Comparison of ENCODE assay signal across 8 cellular contexts in the genomic region with DNA sequence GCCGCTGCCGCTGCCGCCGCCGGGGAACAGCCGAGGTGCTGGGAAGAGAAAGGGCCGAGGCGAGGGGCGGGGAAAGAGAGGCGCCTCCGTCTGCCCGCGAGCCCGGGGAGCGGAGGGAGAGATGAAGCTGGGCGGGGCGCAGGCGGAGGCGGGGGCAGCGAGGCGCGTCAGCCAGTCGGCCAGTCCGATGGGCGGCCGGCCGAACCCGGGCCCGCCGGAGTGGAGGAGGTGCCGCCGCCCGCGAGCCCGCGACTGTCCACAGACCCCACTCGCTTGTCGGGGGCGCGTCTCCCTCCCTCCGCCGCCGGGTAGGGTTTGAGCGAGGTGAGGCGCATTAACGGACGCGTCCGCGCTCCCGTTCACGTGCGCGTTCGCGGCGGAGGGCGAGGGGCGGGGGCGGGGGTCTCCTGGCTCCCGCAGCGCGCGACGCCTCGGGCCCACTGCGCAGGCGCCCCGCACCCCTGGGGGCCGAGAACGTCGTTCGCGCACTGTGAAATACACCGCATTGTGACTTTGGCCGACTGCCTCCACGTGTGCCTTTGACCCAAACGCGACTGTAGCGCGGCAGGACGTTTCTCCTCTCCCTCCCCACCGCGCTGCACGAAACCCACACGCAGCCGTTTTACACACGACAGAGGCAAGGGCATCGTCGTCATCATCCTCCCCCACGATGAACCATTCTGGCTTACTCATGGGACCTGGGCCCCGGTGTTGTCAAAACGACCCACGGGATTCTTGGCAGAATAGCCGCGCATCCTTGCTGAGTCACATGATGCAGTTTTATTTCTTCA. TPM values are rescaled to one million over a fixed set of nuclear protein-coding genes. Genes with fewer than 3 reads are reported as not detected.
DNase-seq lines count a peak whose midpoint lies in the region; ATAC-seq and TF ChIP-seq lines count a peak whose summit lies in the region.

TSS of gene NUDT11 (minus strand) at position 92 of the 791 bp plus-strand sequence. CDS start 148 bp downstream, outside the sequence.

- peak within 1 kb of the TSS; percentile 83 for H3K9ac ChIP-seq in GM23248

- ATAC-seq in activated naive CD4-positive, alpha-beta T cell treated with anti-CD3 and anti-CD28 coated beads, Interleukin-2, amount 50 U/mL, for 72 hours: peak; percentile 83 to 90
- peak; percentile 59 to 95 (median 71) for ATAC-seq in heart right ventricle
- peak in 1 of 4 donors; percentile 46 for ATAC-seq in psoas muscle
- no peak for ATAC-seq in HG02623 (IDR thresholded peaks at IDR 0.05; ENCODE audit: unreplicated experiment)
- no peak for ATAC-seq in GM19452 (IDR thresholded peaks at IDR 0.05; ENCODE audit: unreplicated experiment)

- no TSS peak for BruUV-seq in OCI-LY7 (replicated peaks; lab: Mats Ljungman, UMichigan)

- CTCF ChIA-PET in OCI-LY7 (lab: Charles Lee; ENCODE audit: unreplicated experiment): no interaction called here

- H3K9me3 ChIP-seq in GM23248 (ENCODE audit: low read depth): no peaks in the 10 kb centered on the region
- no peaks in the 10 kb centered on the region for H3K9me3 ChIP-seq in OCI-LY7 (ENCODE audit: low read length)
- peaks cover 0 to 9% (median 0%) of the 10 kb centered on the region in 11 donors for H3K9me3 ChIP-seq in heart right ventricle
- no peaks in the 10 kb centered on the region for H3K9me3 ChIP-seq in psoas muscle

- no peaks in the 10 kb centered on the region for H4K20me1 ChIP-seq in GM23248 (ENCODE audit: insufficient read depth)
- 0 out of 2 replicates have a peak, but pooled peaks cover 4% of the 10 kb centered on the region for H4K20me1 ChIP-seq in OCI-LY7 (ENCODE audit: insufficient read depth, low read length)

- peak within 1 kb of the TSS; percentile 57 for H3K4me2 ChIP-seq in GM23248 (ENCODE audit: unreplicated experiment)
- peak within 1 kb of the TSS; percentile 73 for H3K4me2 ChIP-seq in OCI-LY7 (ENCODE audit: low read length)

- H3K4me3 ChIP-seq in GM23248 (peak within 1 kb of the TSS; percentile 75), OCI-LY7 (ENCODE audit: low read depth, low read length, poor library complexity, severe bottlenecking) (peak within 1 kb of the TSS; percentile 76), heart right ventricle (peak within 1 kb of the TSS; percentile 18 to 58 (median 49)), psoas muscle (peak within 1 kb of the TSS; percentile 62)

- H3K27ac ChIP-seq in GM23248: peak within 1 kb of the TSS; percentile 41
- H3K27ac ChIP-seq in OCI-LY7 (ENCODE audit: low read depth, low read length, poor library complexity, severe bottlenecking): peak within 1 kb of the TSS; percentile 53
- H3K27ac ChIP-seq in heart right ventricle: no peak within 1 kb of the TSS
- no peak within 1 kb of the TSS for H3K27ac ChIP-seq in psoas muscle

- DNase-seq in AG20443 (ENCODE audit: low spot score) (peak; percentile 86), GM23248 (peak; percentile 88), OCI-LY7 (ENCODE audit: low spot score) (peak; percentile 70), heart right ventricle (peak; percentile 16 to 58), psoas muscle (peak; percentile 45 to 57)
- peak; percentile 54 to 58 for DNase-seq in activated naive CD4-positive, alpha-beta T cell treated with anti-CD3 and anti-CD28 coated beads, Interleukin-2, amount 50 U/mL, for 72 hours (ENCODE audit: low spot score in 2 of 2)

- no peaks in the 10 kb centered on the region for H3K9me3 Mint-ChIP-seq in activated naive CD4-positive, alpha-beta T cell treated with anti-CD3 and anti-CD28 coated beads, Interleukin-2, amount 50 U/mL, for 72 hours

- H3K36me3 Mint-ChIP-seq in activated naive CD4-positive, alpha-beta T cell treated with anti-CD3 and anti-CD28 coated beads, Interleukin-2, amount 50 U/mL, for 72 hours: peaks cover 0 to 5% of the 10 kb centered on the region in 2 donors

- no peaks in the 10 kb centered on the region for H3K36me3 ChIP-seq in GM23248 (ENCODE audit: low read depth)
- peaks cover 10% of the 10 kb centered on the region for H3K36me3 ChIP-seq in OCI-LY7 (ENCODE audit: insufficient read depth, low read length)
- no peaks in the 10 kb centered on the region for H3K36me3 ChIP-seq in heart right ventricle
- no peaks in the 10 kb centered on the region for H3K36me3 ChIP-seq in psoas muscle (ENCODE audit: insufficient read depth in 1 of 2, low read depth in 1 of 2)

- H3K4me1 ChIP-seq in GM23248 (ENCODE audit: insufficient read depth) (0 out of 2 replicates have a peak, but pooled peaks cover 6% of the 10 kb centered on the region), OCI-LY7 (ENCODE audit: insufficient read depth, low read length, poor library complexity, severe bottlenecking) (peaks cover 28% of the 10 kb centered on the region), heart right ventricle (no peaks in the 10 kb centered on the region), psoas muscle (no peaks in the 10 kb centered on the region)

- H3K27ac Mint-ChIP-seq in activated naive CD4-positive, alpha-beta T cell treated with anti-CD3 and anti-CD28 coated beads, Interleukin-2, amount 50 U/mL, for 72 hours: peak within 1 kb of the TSS in 1 of 2 donors; percentile 55

- H3K79me2 ChIP-seq in GM23248 (ENCODE audit: insufficient read depth) (peaks cover 19% of the 10 kb centered on the region), OCI-LY7 (ENCODE audit: insufficient read depth, low read depth, low read length) (peaks cover 42% of the 10 kb centered on the region)

- H2AFZ ChIP-seq in GM23248: peak within 1 kb of the TSS; percentile 80
- H2AFZ ChIP-seq in OCI-LY7 (ENCODE audit: low read length): peak within 1 kb of the TSS; percentile 87

- in situ Hi-C loops in GM23248 (cut with MboI): loop anchor here (25.0 kb wide), 1 partner anchor 366 kb away; no protein-coding TSS in a partner anchor

- 0 to 3% methylated on average over 7 to 51 of the region's 96 CpGs for WGBS in GM23248 (ENCODE audit: low coverage in 1 of 2, low lambda C conversion rate in 2 of 2, missing lambda C conversion rate in 2 of 2), 2 experiments
- 0 to 1% methylated on average over 27 to 87 of the region's 96 CpGs for WGBS in heart right ventricle, 2 donors
- 1 to 41% (median 1%) methylated on average over 18 to 73 of the region's 96 CpGs for WGBS in psoas muscle, 3 donors

- H3K9me2 ChIP-seq in GM23248 (ENCODE audit: insufficient read depth) (no peaks in the 10 kb centered on the region), OCI-LY7 (ENCODE audit: insufficient read depth, low read length) (no peaks in the 10 kb centered on the region)

- H3F3A ChIP-seq in GM23248 (ENCODE audit: insufficient read depth): peaks cover 10% of the 10 kb centered on the region; the same call in 1 of the 2 replicates

- H3K27me3 ChIP-seq in GM23248 (replicated peaks; ENCODE audit: insufficient read depth): no peaks in the 10 kb centered on the region
- H3K27me3 ChIP-seq in heart right ventricle: peaks cover 0 to 63% (median 17%) of the 10 kb centered on the region in 7 donors
- peaks cover 0 to 43% (median 0%) of the 10 kb centered on the region in 3 donors for H3K27me3 ChIP-seq in psoas muscle (ENCODE audit: insufficient read depth in 3 of 3, low read length in 2 of 3)

- TF ChIP-seq CTCF in OCI-LY7 (conservative IDR thresholded peaks at IDR 0.05; ENCODE audit: low read length): no peak
- TF ChIP-seq CTCF in heart right ventricle (IDR thresholded peaks at IDR 0.05): no peak
- TF ChIP-seq CTCF in psoas muscle (IDR thresholded peaks at IDR 0.05): no peak

- intact Hi-C loops in OCI-LY7 (cut with micrococcal nuclease; ENCODE audit: unreplicated experiment): loop anchor here (5.0 kb wide), 1 partner anchor 99 kb away; no protein-coding TSS in a partner anchor
- intact Hi-C loops in heart right ventricle (cut with DNase I): no loop called here
- intact Hi-C loops in psoas muscle (cut with DNase I): no loop called here

- POLR2A ChIA-PET in OCI-LY7 (lab: Charles Lee): no interaction called here

RNA-seq across cellular contexts. Expression of gene NUDT11, which starts in this region (rescaled TPM):
- 12.0 and 12.4 TPM in 2 replicates for total RNA-seq in GM23248 (2014; rRNA removed; shearing (Covaris generic))
- polyA plus RNA-seq in GM23248 (2016; fragmentation: Nextera tagmentation; extraction: Ambion mirVana): 8.1 and 8.2 TPM in 2 replicates
- total RNA-seq in OCI-LY7 (2014; rRNA removed; shearing (Covaris generic)): 21.5 and 24.5 TPM in 2 replicates
- total RNA-seq in OCI-LY7 (2022): 18.1 and 21.7 TPM in 2 replicates
- total RNA-seq in activated naive CD4-positive, alpha-beta T cell treated with anti-CD3 and anti-CD28 coated beads, Interleukin-2, amount 50 U/mL, for 72 hours: 1 to 10 TPM in 1 of 2 donors, under 1 TPM in 1; 0.75 to 1.3 TPM
- under 1 TPM in 7 of 10 donors, not detected in 3; 0.10 to 0.19 (median 0.15) TPM for total RNA-seq in heart right ventricle
- under 1 TPM in 1 of 2 donors, not detected in 1; 0.25 TPM for polyA plus RNA-seq in heart right ventricle
- total RNA-seq in psoas muscle: under 1 TPM; 0.08 to 0.28 (median 0.15) TPM
- polyA plus RNA-seq in psoas muscle: under 1 TPM in 2 of 3 donors, not detected in 1; 0.05 to 0.10 TPM

Comparison
In these comparisons a context has a peak if more than half of its experiments do, and no peak if none do; other contexts are left out.
1. Peak in DNase-seq, ATAC-seq and H3K4me3 ChIP-seq in heart right ventricle; RNA of the gene not detected or under 1 TPM.
2. Peak in DNase-seq and H3K4me3 ChIP-seq in psoas muscle; RNA of the gene not detected or under 1 TPM.
3. DNase-seq: peak in every context shown above with its lines; median percentile 88 in GM23248; 86 in AG20443; 70 in OCI-LY7; 56 in activated naive CD4-positive, alpha-beta T cell treated with anti-CD3 and anti-CD28 coated beads, Interleukin-2, amount 50 U/mL, for 72 hours; 51 in psoas muscle; 37 in heart right ventricle.
4. H3K27ac ChIP-seq: peak in GM23248 (single experiment) and OCI-LY7 (single experiment); none in heart right ventricle (0 of 10) and psoas muscle (single experiment).
5. ATAC-seq: peak in activated naive CD4-positive, alpha-beta T cell treated with anti-CD3 and anti-CD28 coated beads, Interleukin-2, amount 50 U/mL, for 72 hours (2 of 2); none in HG02623 (single experiment) and GM19452 (single experiment).
6. Peak in every context shown above with its lines, with median percentiles within 50 percentile points of each other: H3K4me3 ChIP-seq.